In the genomic region with DNA sequence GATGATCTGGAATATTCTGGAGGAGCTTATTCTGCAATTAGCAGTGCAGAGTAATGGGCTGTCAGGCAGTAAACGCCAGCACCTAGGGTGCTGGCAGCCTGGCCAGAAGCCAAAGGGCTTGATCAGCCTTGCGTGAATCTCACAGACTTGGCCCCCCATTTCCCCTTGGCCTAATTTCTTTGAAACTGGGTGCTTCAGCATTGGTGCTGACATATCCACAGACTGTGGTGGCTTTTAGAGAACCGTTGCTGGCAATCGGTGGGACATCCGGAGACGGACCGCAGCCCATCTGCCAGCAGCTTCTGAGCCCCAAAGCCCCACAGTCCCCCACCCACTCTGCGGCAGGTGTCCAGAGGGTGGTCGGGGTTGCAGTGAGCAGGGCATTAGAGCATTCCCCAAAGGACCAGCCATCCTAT, we compare ENCODE assay signal across 17 cellular contexts.
DNase-seq lines count a peak whose midpoint lies in the region; ATAC-seq and TF ChIP-seq lines count a peak whose summit lies in the region.
"Had no signal": no experiment of that assay in that cellular context is flagged by ENCODE, and none has a peak within 500 bp of the region (broad histone marks: within the 10 kb centered on the region; RNA-seq: fewer than 3 reads in every experiment).

No MANE protein-coding gene starts in this region.

- DNase-seq in NCI-H1092 (lab: John Stamatoyannopoulos, UW) (peak; percentile 24), posterior vena cava (ENCODE audit: low spot score) (peak; percentile 51), left lung (no peak), foreskin melanocyte (no peak)
- no peak for DNase-seq in CD8-positive, alpha-beta T cell
- DNase-seq: activated CD4-positive, alpha-beta T cell treated with anti-CD3 and anti-CD28 coated beads, Interleukin-2, amount 10 ng/mL, durations not matched to agents 7 days and 5 days; AML-193; DMS 273 treated with DMSO at 0.1 percent for 48 hours; effector CD8-positive, alpha-beta T cell; islet precursor cell; stimulated activated CD4-positive, alpha-beta T cell treated with anti-CD3 and anti-CD28 coated beads, Interleukin-2, amount 100 ng/mL, for 48 hours had no signal

- H3K36me3 Mint-ChIP-seq in dendritic cell treated with granulocyte-macrophage colony-stimulating factor and Interleukin-4, amounts not matched to agents 40 ng/mL and 50 ng/mL, for 4 days (ENCODE audit: low read depth): peaks cover 11% of the 10 kb centered on the region
- H3K36me3 Mint-ChIP-seq in CD8-positive, alpha-beta T cell: no peaks in the 10 kb centered on the region
- H3K36me3 Mint-ChIP-seq: activated naive CD4-positive, alpha-beta T cell treated with anti-CD3 and anti-CD28 coated beads, Interleukin-2, amount 50 U/mL, for 72 hours had no signal

- H3K4me2 ChIP-seq in BLaER1 treated with 17β-estradiol and CSF1 and Interleukin-3, amounts not matched to agents 10 nM and 100 nM: peak overlapping the region; percentile 83 to 100 (median 96)

- peak overlapping the region in 10 of 11 experiments; percentile 60 to 97 (median 94); a peak in 21 of 22 replicates for H3K27ac ChIP-seq in BLaER1 treated with 17β-estradiol and CSF1 and Interleukin-3, amounts not matched to agents 10 nM and 100 nM
- no peak overlapping the region for H3K27ac ChIP-seq in left lung
- H3K27ac ChIP-seq in CD8-positive, alpha-beta T cell (ENCODE audit: low read depth, low read length): no peak overlapping the region
- H3K27ac ChIP-seq: neutrophil had no signal

- peaks cover 84 to 100% (median 100%) of the 10 kb centered on the region in 10 experiments for H3K4me1 ChIP-seq in BLaER1 treated with 17β-estradiol and CSF1 and Interleukin-3, amounts not matched to agents 10 nM and 100 nM
- H3K4me1 ChIP-seq in left lung: no peaks in the 10 kb centered on the region
- no peaks in the 10 kb centered on the region for H3K4me1 ChIP-seq in CD8-positive, alpha-beta T cell (ENCODE audit: insufficient read depth, low read length)

- no peaks in the 10 kb centered on the region for H4K20me1 ChIP-seq in BLaER1 treated with 17β-estradiol and CSF1 and Interleukin-3, amounts not matched to agents 10 nM and 100 nM

- no peaks in the 10 kb centered on the region for H3K9me3 Mint-ChIP-seq in dendritic cell treated with granulocyte-macrophage colony-stimulating factor and Interleukin-4, amounts not matched to agents 40 ng/mL and 50 ng/mL, for 4 days
- H3K9me3 Mint-ChIP-seq in CD8-positive, alpha-beta T cell: no peaks in the 10 kb centered on the region
- H3K9me3 Mint-ChIP-seq: activated CD4-positive, alpha-beta T cell treated with anti-CD3 and anti-CD28 coated beads, Interleukin-2, amount 10 ng/mL, durations not matched to agents 7 days and 5 days; activated naive CD4-positive, alpha-beta T cell treated with anti-CD3 and anti-CD28 coated beads, Interleukin-2, amount 50 U/mL, for 72 hours had no signal

- intact Hi-C loops in dendritic cell treated with granulocyte-macrophage colony-stimulating factor and Interleukin-4, amounts not matched to agents 40 ng/mL and 50 ng/mL, for 4 days (cut with micrococcal nuclease): no loop called here
- intact Hi-C loops in posterior vena cava (cut with DNase I) (no loop called here), left lung (cut with DNase I) (no loop called here)
- intact Hi-C loops in CD8-positive, alpha-beta T cell (cut with DNase I, micrococcal nuclease): no loop called here

- H3K36me3 ChIP-seq in BLaER1 treated with 17β-estradiol and CSF1 and Interleukin-3, amounts not matched to agents 10 nM and 100 nM: 0 out of 22 replicates have a peak, but pooled peaks cover 0 to 4% (median 0%) of the 10 kb centered on the region in 11 experiments
- no peaks in the 10 kb centered on the region for H3K36me3 ChIP-seq in left lung
- H3K36me3 ChIP-seq in CD8-positive, alpha-beta T cell (ENCODE audit: insufficient read depth, low read length): no peaks in the 10 kb centered on the region

- no peaks in the 10 kb centered on the region for H3K27me3 ChIP-seq in BLaER1 treated with 17β-estradiol and CSF1 and Interleukin-3, amounts not matched to agents 10 nM and 100 nM
- no peaks in the 10 kb centered on the region for H3K27me3 ChIP-seq in left lung
- H3K27me3 ChIP-seq in CD8-positive, alpha-beta T cell (ENCODE audit: insufficient read depth, low read length): no peaks in the 10 kb centered on the region
- H3K27me3 ChIP-seq: neutrophil had no signal

- peak overlapping the region in 8 of 10 experiments; percentile 48 to 66 (median 60); a peak in 15 of 20 replicates for H3K4me3 ChIP-seq in BLaER1 treated with 17β-estradiol and CSF1 and Interleukin-3, amounts not matched to agents 10 nM and 100 nM
- H3K4me3 ChIP-seq in left lung: no peak overlapping the region
- no peak overlapping the region for H3K4me3 ChIP-seq in CD8-positive, alpha-beta T cell (ENCODE audit: low read depth, low read length)

- CTCF ChIA-PET in CD8-positive, alpha-beta T cell (lab: Charles Lee): no interaction called here

- H3K9me3 ChIP-seq in BLaER1 treated with 17β-estradiol and CSF1 and Interleukin-3, amounts not matched to agents 10 nM and 100 nM (replicated peaks in 1 of 11): peaks cover 0 to 9% (median 0%) of the 10 kb centered on the region in 11 experiments; a peak in 3 of 22 replicates
- no peaks in the 10 kb centered on the region for H3K9me3 ChIP-seq in left lung
- H3K9me3 ChIP-seq in CD8-positive, alpha-beta T cell (ENCODE audit: low read length): no peaks in the 10 kb centered on the region
- H3K9me3 ChIP-seq: neutrophil had no signal

- no peak for ATAC-seq in left lung
- no peak for ATAC-seq in CD8-positive, alpha-beta T cell
- ATAC-seq in GM19035 (IDR thresholded peaks at IDR 0.05; ENCODE audit: unreplicated experiment): no peak
- ATAC-seq: activated naive CD4-positive, alpha-beta T cell treated with anti-CD3 and anti-CD28 coated beads, Interleukin-2, amount 50 U/mL, for 72 hours had no signal

- TF ChIP-seq CTCF in left lung (IDR thresholded peaks at IDR 0.05): no peak
- TF ChIP-seq CTCF in CD8-positive, alpha-beta T cell (IDR thresholded peaks at IDR 0.05): no peak

- H3K4me3 Mint-ChIP-seq in dendritic cell treated with granulocyte-macrophage colony-stimulating factor and Interleukin-4, amounts not matched to agents 40 ng/mL and 50 ng/mL, for 4 days: no peak overlapping the region
- no peak overlapping the region for H3K4me3 Mint-ChIP-seq in CD8-positive, alpha-beta T cell
- H3K4me3 Mint-ChIP-seq: activated CD4-positive, alpha-beta T cell treated with anti-CD3 and anti-CD28 coated beads, Interleukin-2, amount 10 ng/mL, durations not matched to agents 7 days and 5 days; mesothelial cell of epicardium had no signal

- peak overlapping the region in 9 of 11 experiments; percentile 62 to 89 (median 85); a peak in 19 of 22 replicates for H3K9ac ChIP-seq in BLaER1 treated with 17β-estradiol and CSF1 and Interleukin-3, amounts not matched to agents 10 nM and 100 nM

- POLR2A ChIA-PET in CD8-positive, alpha-beta T cell (lab: Charles Lee): no interaction called here

- H3K27me3 Mint-ChIP-seq in dendritic cell treated with granulocyte-macrophage colony-stimulating factor and Interleukin-4, amounts not matched to agents 40 ng/mL and 50 ng/mL, for 4 days: peaks cover 6% of the 10 kb centered on the region
- no peaks in the 10 kb centered on the region for H3K27me3 Mint-ChIP-seq in CD8-positive, alpha-beta T cell (ENCODE audit: low read depth)
- H3K27me3 Mint-ChIP-seq: activated CD4-positive, alpha-beta T cell treated with anti-CD3 and anti-CD28 coated beads, Interleukin-2, amount 10 ng/mL, durations not matched to agents 7 days and 5 days had no signal

- H3K4me1 Mint-ChIP-seq in dendritic cell treated with granulocyte-macrophage colony-stimulating factor and Interleukin-4, amounts not matched to agents 40 ng/mL and 50 ng/mL, for 4 days (ENCODE audit: low read depth): peaks cover 47% of the 10 kb centered on the region
- no peaks in the 10 kb centered on the region for H3K4me1 Mint-ChIP-seq in CD8-positive, alpha-beta T cell (ENCODE audit: low read depth)
- H3K4me1 Mint-ChIP-seq: activated CD4-positive, alpha-beta T cell treated with anti-CD3 and anti-CD28 coated beads, Interleukin-2, amount 10 ng/mL, durations not matched to agents 7 days and 5 days had no signal

- peak overlapping the region; percentile 81 for H3K27ac Mint-ChIP-seq in dendritic cell treated with granulocyte-macrophage colony-stimulating factor and Interleukin-4, amounts not matched to agents 40 ng/mL and 50 ng/mL, for 4 days
- no peak overlapping the region for H3K27ac Mint-ChIP-seq in CD8-positive, alpha-beta T cell
- H3K27ac Mint-ChIP-seq: activated CD4-positive, alpha-beta T cell treated with anti-CD3 and anti-CD28 coated beads, Interleukin-2, amount 10 ng/mL, durations not matched to agents 7 days and 5 days; activated naive CD4-positive, alpha-beta T cell treated with anti-CD3 and anti-CD28 coated beads, Interleukin-2, amount 50 U/mL, for 72 hours; mesothelial cell of epicardium had no signal

Comparison
In these comparisons a context has a peak if more than half of its experiments do, and no peak if none do; other contexts are left out.
1. H3K27ac ChIP-seq: peak in BLaER1 treated with 17β-estradiol and CSF1 and Interleukin-3, amounts not matched to agents 10 nM and 100 nM (10 of 11); none in left lung (0 of 2) and CD8-positive, alpha-beta T cell (single experiment).
2. H3K4me3 ChIP-seq: peak in BLaER1 treated with 17β-estradiol and CSF1 and Interleukin-3, amounts not matched to agents 10 nM and 100 nM (8 of 10); none in left lung (0 of 2) and CD8-positive, alpha-beta T cell (single experiment).
3. DNase-seq: peak in NCI-H1092 (single experiment) and posterior vena cava (single experiment); none in left lung (0 of 2), foreskin melanocyte (single experiment) and CD8-positive, alpha-beta T cell (0 of 7).